Comparison of ENCODE assay signal across 22 cellular contexts in the genomic region with DNA sequence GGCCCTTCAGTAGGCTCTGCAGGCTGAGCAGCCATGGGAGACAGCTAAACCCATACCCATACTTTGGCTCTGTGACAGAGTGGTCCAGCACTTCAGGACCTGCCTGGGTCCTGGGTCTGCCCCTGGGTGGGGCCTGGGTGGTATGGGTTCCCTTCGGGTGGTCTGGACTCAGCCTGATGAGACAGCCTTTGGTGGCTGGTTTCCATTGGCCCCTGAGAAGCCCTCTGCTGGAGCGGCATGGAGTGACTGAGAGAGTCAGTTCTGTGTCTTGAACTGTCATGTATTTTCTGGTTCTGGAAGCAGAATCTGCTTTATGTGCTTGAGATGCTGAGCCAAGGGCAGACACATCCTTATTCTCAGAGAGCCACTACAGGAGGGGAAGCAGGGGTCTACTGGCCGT. TPM values are rescaled to one million over a fixed set of nuclear protein-coding genes. Genes with fewer than 3 reads are reported as not detected.
A peak's percentile ranks its signal among the peaks of the same experiment; 100 is the strongest.
DNase-seq lines count a peak whose midpoint lies in the region; ATAC-seq, FAIRE-seq and TF ChIP-seq lines count a peak whose summit lies in the region.
"Had no signal": no experiment of that assay in that cellular context is flagged by ENCODE, and none has a peak within 500 bp of the region (broad histone marks: within the 10 kb centered on the region; RNA-seq: fewer than 3 reads in every experiment).

No MANE protein-coding gene starts in this region.

- H3K4me3 ChIP-seq in CD8-positive, alpha-beta memory T cell (ENCODE audit: low read length): no peak overlapping the region
- H3K4me3 ChIP-seq: breast epithelium, dorsolateral prefrontal cortex, lung, right atrium auricular region had no signal

- FAIRE-seq in frontal cortex (lab: Jason Lieb, UNC): no peak
- FAIRE-seq: GM18507, kidney had no signal

- no peak for TF ChIP-seq CTCF in CD4-positive, alpha-beta T cell (IDR thresholded peaks at IDR 0.05)
- TF ChIP-seq CTCF in GM13976 (IDR thresholded peaks at IDR 0.05; ENCODE audit: borderline replicate concordance, control extremely low read depth, extremely low read depth, insufficient read depth, missing control alignments): no peak

- peaks cover 89% of the 10 kb centered on the region for H3K4me1 Mint-ChIP-seq in CD4-positive, alpha-beta T cell (ENCODE audit: low read depth)
- peaks cover 50 to 96% (median 90%) of the 10 kb centered on the region in 3 donors for H3K4me1 Mint-ChIP-seq in CD8-positive, alpha-beta memory T cell
- peaks cover 83% of the 10 kb centered on the region for H3K4me1 Mint-ChIP-seq in T-helper 1 cell treated with Interleukin-12 subunit alpha and Interleukin-12 subunit beta and Interleukin-4 antibody, amounts not matched to agents 30 μg/mL and 1 μg/mL, for 36 hours (ENCODE audit: low read depth)
- H3K4me1 Mint-ChIP-seq in effector memory CD8-positive, alpha-beta T cell (ENCODE audit: low read depth in 2 of 2): peaks cover 80 to 84% of the 10 kb centered on the region in 2 donors

- no peak for ATAC-seq in CD4-positive, alpha-beta T cell (ENCODE audit: poor library complexity)
- no peak for ATAC-seq in effector memory CD8-positive, alpha-beta T cell (replicated peaks)
- no peak for ATAC-seq in HG03280 (IDR thresholded peaks at IDR 0.05; ENCODE audit: unreplicated experiment)

- H3K9me3 ChIP-seq in CD4-positive, alpha-beta T cell (ENCODE audit: control insufficient read depth, low read length): peaks cover 4% of the 10 kb centered on the region
- H3K9me3 ChIP-seq in CD8-positive, alpha-beta memory T cell (ENCODE audit: low read length): no peaks in the 10 kb centered on the region
- H3K9me3 ChIP-seq: breast epithelium, right atrium auricular region had no signal

- H3K9me3 Mint-ChIP-seq in CD4-positive, alpha-beta T cell: peaks cover 15% of the 10 kb centered on the region
- H3K9me3 Mint-ChIP-seq in CD8-positive, alpha-beta memory T cell: peaks cover 0 to 4% (median 0%) of the 10 kb centered on the region in 5 donors
- H3K9me3 Mint-ChIP-seq in T-helper 1 cell treated with Interleukin-12 subunit alpha and Interleukin-12 subunit beta and Interleukin-4 antibody, amounts not matched to agents 30 μg/mL and 1 μg/mL, for 36 hours: peaks cover 11% of the 10 kb centered on the region
- H3K9me3 Mint-ChIP-seq in effector memory CD8-positive, alpha-beta T cell: peaks cover 7 to 17% of the 10 kb centered on the region in 2 donors

- DNase-seq in CD4-positive, alpha-beta T cell: no peak
- DNase-seq in CD8-positive, alpha-beta memory T cell: no peak
- no peak for DNase-seq in effector memory CD8-positive, alpha-beta T cell
- DNase-seq in DMS79 treated with DMSO at 0.1 percent for 48 hours (lab: John Stamatoyannopoulos, UW) (no peak), frontal cortex (ENCODE audit: low spot score in 2 of 2) (no peak), GM13976 (ENCODE audit: low spot score) (no peak)
- DNase-seq: dorsolateral prefrontal cortex; foreskin melanocyte; kidney; NCI-H2107; NCI-H510A treated with DMSO at 0.1 percent for 48 hours; occipital lobe; OCI-M1; Right ventricle myocardium superior; stimulated activated CD4-positive, alpha-beta T cell treated with anti-CD3 and anti-CD28 coated beads, Interleukin-12 subunit alpha, Interleukin-12 subunit beta, amount 100 ng/mL, for 4 hours; SW 1271 had no signal

- POLR2A ChIA-PET in CD4-positive, alpha-beta T cell (lab: Charles Lee): interaction anchor here (1.7 to 9.3 kb wide), 6 partner anchors 8 to 149 kb away, joined by 3 to 138 read pairs (median 34); a partner anchor contains a TSS
- POLR2A ChIA-PET in CD8-positive, alpha-beta memory T cell (lab: Charles Lee): interaction anchor here (1.1 to 1.4 kb wide), 2 partner anchors 11 to 25 kb away, joined by 3 to 4 read pairs; no protein-coding TSS in a partner anchor

- no peaks in the 10 kb centered on the region for H3K27me3 ChIP-seq in CD4-positive, alpha-beta T cell (ENCODE audit: control insufficient read depth, insufficient read depth, low read length)
- no peaks in the 10 kb centered on the region for H3K27me3 ChIP-seq in CD8-positive, alpha-beta memory T cell (ENCODE audit: insufficient read depth, low read length, poor library complexity, severe bottlenecking)
- H3K27me3 ChIP-seq: breast epithelium, dorsolateral prefrontal cortex, right atrium auricular region had no signal

- no peaks in the 10 kb centered on the region for H3K36me3 ChIP-seq in CD8-positive, alpha-beta memory T cell (ENCODE audit: insufficient read depth, low read length)
- H3K36me3 ChIP-seq: breast epithelium, right atrium auricular region had no signal

- H3K27ac Mint-ChIP-seq in CD4-positive, alpha-beta T cell: peak overlapping the region; percentile 88
- peak overlapping the region; percentile 36 to 93 (median 84) for H3K27ac Mint-ChIP-seq in CD8-positive, alpha-beta memory T cell
- peak overlapping the region; percentile 70 for H3K27ac Mint-ChIP-seq in T-helper 1 cell treated with Interleukin-12 subunit alpha and Interleukin-12 subunit beta and Interleukin-4 antibody, amounts not matched to agents 30 μg/mL and 1 μg/mL, for 36 hours
- peak overlapping the region; percentile 33 to 89 for H3K27ac Mint-ChIP-seq in effector memory CD8-positive, alpha-beta T cell

- CTCF ChIA-PET in CD4-positive, alpha-beta T cell (lab: Charles Lee): interaction anchor here (1.0 to 4.4 kb wide), 8 partner anchors 8 to 146 kb away, joined by 4 to 20 read pairs (median 6); no protein-coding TSS in a partner anchor
- CTCF ChIA-PET in CD8-positive, alpha-beta memory T cell (lab: Charles Lee): interaction anchor here (1.0 to 6.3 kb wide), 11 partner anchors 11 to 150 kb away, joined by 3 to 44 read pairs (median 4); a partner anchor contains a TSS

- H3K27ac ChIP-seq in CD4-positive, alpha-beta T cell (ENCODE audit: low read depth, low read length): peak overlapping the region; percentile 52
- H3K27ac ChIP-seq in CD8-positive, alpha-beta memory T cell (ENCODE audit: low read depth, low read length): no peak overlapping the region
- H3K27ac ChIP-seq: breast epithelium, right atrium auricular region had no signal

- no peaks in the 10 kb centered on the region for H3K27me3 Mint-ChIP-seq in CD4-positive, alpha-beta T cell
- no peaks in the 10 kb centered on the region for H3K27me3 Mint-ChIP-seq in CD8-positive, alpha-beta memory T cell
- H3K27me3 Mint-ChIP-seq in T-helper 1 cell treated with Interleukin-12 subunit alpha and Interleukin-12 subunit beta and Interleukin-4 antibody, amounts not matched to agents 30 μg/mL and 1 μg/mL, for 36 hours (ENCODE audit: low read depth): no peaks in the 10 kb centered on the region
- no peaks in the 10 kb centered on the region for H3K27me3 Mint-ChIP-seq in effector memory CD8-positive, alpha-beta T cell

- in situ Hi-C loops in GM13976 (cut with MboI; ENCODE audit: low sequenced_read_pairs, unreplicated experiment): no loop called here

- H3K36me3 Mint-ChIP-seq in CD4-positive, alpha-beta T cell (ENCODE audit: low read depth): peaks cover 3% of the 10 kb centered on the region
- peaks cover 0 to 6% (median 0%) of the 10 kb centered on the region in 3 donors for H3K36me3 Mint-ChIP-seq in CD8-positive, alpha-beta memory T cell
- peaks cover 20% of the 10 kb centered on the region for H3K36me3 Mint-ChIP-seq in T-helper 1 cell treated with Interleukin-12 subunit alpha and Interleukin-12 subunit beta and Interleukin-4 antibody, amounts not matched to agents 30 μg/mL and 1 μg/mL, for 36 hours (ENCODE audit: low read depth)
- H3K36me3 Mint-ChIP-seq in effector memory CD8-positive, alpha-beta T cell (ENCODE audit: insufficient read depth): no peaks in the 10 kb centered on the region

- intact Hi-C loops in CD4-positive, alpha-beta T cell (cut with DNase I, micrococcal nuclease): loop anchor here (2.0 to 10.0 kb wide), 2 partner anchors 27 to 237 kb away; a partner anchor contains a TSS

- H3K4me3 Mint-ChIP-seq in CD4-positive, alpha-beta T cell: no peak overlapping the region
- H3K4me3 Mint-ChIP-seq in CD8-positive, alpha-beta memory T cell: peak overlapping the region in 5 of 7 donors; percentile 23 to 71 (median 41)
- H3K4me3 Mint-ChIP-seq in T-helper 1 cell treated with Interleukin-12 subunit alpha and Interleukin-12 subunit beta and Interleukin-4 antibody, amounts not matched to agents 30 μg/mL and 1 μg/mL, for 36 hours: peak overlapping the region; percentile 8
- peak overlapping the region; percentile 19 to 21 for H3K4me3 Mint-ChIP-seq in effector memory CD8-positive, alpha-beta T cell

- H3K4me1 ChIP-seq in CD8-positive, alpha-beta memory T cell (ENCODE audit: insufficient read depth, low read length): peaks cover 98% of the 10 kb centered on the region
- H3K4me1 ChIP-seq: breast epithelium had no signal

RNA-seq across cellular contexts. Expression of a gene that starts 31.3 kb away (rescaled TPM):
- total RNA-seq in CD4-positive, alpha-beta T cell: under 1 TPM; 0.78 to 0.88 TPM
- under 1 TPM; 0.24 to 0.35 TPM for total RNA-seq in CD8-positive, alpha-beta memory T cell
- polyA plus RNA-seq in CD8-positive, alpha-beta memory T cell: 0.16 TPM
- total RNA-seq in frontal cortex: 3.7 TPM

RNA-seq across cellular contexts. Expression of a gene that starts 37.3 kb away (rescaled TPM):
- total RNA-seq in CD4-positive, alpha-beta T cell: 100 to 1,000 TPM; 112 to 118 TPM
- total RNA-seq in CD8-positive, alpha-beta memory T cell: 10 to 100 TPM; 38.4 to 40.5 TPM
- 94.0 TPM for polyA plus RNA-seq in CD8-positive, alpha-beta memory T cell
- 20.8 TPM for total RNA-seq in frontal cortex
